22 cellular contexts compared by ENCODE assay signal in genomic region chr4:37245391-37245954, GRCh38. TPM values are rescaled to one million over a fixed set of nuclear protein-coding genes. Genes with fewer than 3 reads are reported as not detected.
DNase-seq lines count a peak whose midpoint lies in the region; ATAC-seq and TF ChIP-seq lines count a peak whose summit lies in the region.
"Had no signal": no experiment of that assay in that cellular context is flagged by ENCODE, and none has a peak within 500 bp of the region (broad histone marks: within the 10 kb centered on the region; RNA-seq: fewer than 3 reads in every experiment).

No MANE protein-coding gene starts in this region.

- H3K9me3 ChIP-seq in HEK293 (ENCODE audit: control insufficient read depth, insufficient read depth, low read depth, low read length), result no peaks in the 10 kb centered on the region
- H3K9me3 ChIP-seq: breast epithelium, upper lobe of left lung had no signal

- POLR2A ChIA-PET in HEK293 (lab: Yijun Ruan, JAX), result no interaction called here

- H3K4me3 Mint-ChIP-seq in endothelial cell (ENCODE audit: unreplicated experiment) (peak overlapping the region; percentile 90), mesothelial cell of epicardium (peak overlapping the region; percentile 50)
- H3K4me3 Mint-ChIP-seq: dendritic cell treated with granulocyte-macrophage colony-stimulating factor and Interleukin-4, amounts not matched to agents 40 ng/mL and 50 ng/mL, for 4 days; natural killer cell treated with Interleukin-12 subunit alpha and Interleukin-12 subunit beta and Interleukin-15 and Interleukin-18, amount 100 ng/mL, for 72 hours; stimulated activated memory B cell treated with anti-CD40 and anti-IgM and Interleukin-4, amounts not matched to agents 10 μg/mL and 1 μg/mL and 100 μg/mL, for 72 hours had no signal

- H3K36me3 Mint-ChIP-seq in endothelial cell (ENCODE audit: low read depth, unreplicated experiment) (no peaks in the 10 kb centered on the region), mesothelial cell of epicardium (no peaks in the 10 kb centered on the region)
- H3K36me3 Mint-ChIP-seq: natural killer cell treated with Interleukin-12 subunit alpha and Interleukin-12 subunit beta and Interleukin-15 and Interleukin-18, amount 100 ng/mL, for 72 hours; stimulated activated memory B cell treated with anti-CD40 and anti-IgM and Interleukin-4, amounts not matched to agents 10 μg/mL and 1 μg/mL and 100 μg/mL, for 72 hours had no signal

- no peaks in the 10 kb centered on the region for H3K4me1 ChIP-seq in HEK293 (ENCODE audit: control insufficient read depth, insufficient read depth, low read length)
- H3K4me1 ChIP-seq: breast epithelium had no signal

- H3K4me1 Mint-ChIP-seq in endothelial cell (ENCODE audit: unreplicated experiment) (peaks cover 8% of the 10 kb centered on the region), mesothelial cell of epicardium (peaks cover 9% of the 10 kb centered on the region)
- H3K4me1 Mint-ChIP-seq: stimulated activated memory B cell treated with anti-CD40 and anti-IgM and Interleukin-4, amounts not matched to agents 10 μg/mL and 1 μg/mL and 100 μg/mL, for 72 hours had no signal

- H3K4me3 ChIP-seq in HEK293 (ENCODE audit: low read depth, low read length), result peak overlapping the region; percentile 41
- H3K4me3 ChIP-seq: GM23248, K562 had no signal

- H3K9me3 Mint-ChIP-seq in endothelial cell (ENCODE audit: unreplicated experiment) (no peaks in the 10 kb centered on the region), mesothelial cell of epicardium (no peaks in the 10 kb centered on the region)
- H3K9me3 Mint-ChIP-seq: activated naive CD4-positive, alpha-beta T cell treated with anti-CD3 and anti-CD28 coated beads, Interleukin-2, amount 50 U/mL, for 72 hours; dendritic cell treated with granulocyte-macrophage colony-stimulating factor and Interleukin-4, amounts not matched to agents 40 ng/mL and 50 ng/mL, for 4 days; natural killer cell treated with Interleukin-12 subunit alpha and Interleukin-12 subunit beta and Interleukin-15 and Interleukin-18, amount 100 ng/mL, for 72 hours; stimulated activated memory B cell treated with anti-CD40 and anti-IgM and Interleukin-4, amounts not matched to agents 10 μg/mL and 1 μg/mL and 100 μg/mL, for 72 hours had no signal

- no peak overlapping the region for H3K27ac ChIP-seq in HEK293 (ENCODE audit: extremely low read depth, low read depth, low read length)
- H3K27ac ChIP-seq: breast epithelium, GM23248, upper lobe of left lung, WERI-Rb-1 had no signal

- H3K27ac Mint-ChIP-seq in endothelial cell (ENCODE audit: unreplicated experiment) (no peak overlapping the region), mesothelial cell of epicardium (no peak overlapping the region)
- H3K27ac Mint-ChIP-seq: activated naive CD4-positive, alpha-beta T cell treated with anti-CD3 and anti-CD28 coated beads, Interleukin-2, amount 50 U/mL, for 72 hours; CD14-positive monocyte; dendritic cell treated with granulocyte-macrophage colony-stimulating factor and Interleukin-4, amounts not matched to agents 40 ng/mL and 50 ng/mL, for 4 days; natural killer cell treated with Interleukin-12 subunit alpha and Interleukin-12 subunit beta and Interleukin-15 and Interleukin-18, amount 100 ng/mL, for 72 hours; stimulated activated memory B cell treated with anti-CD40 and anti-IgM and Interleukin-4, amounts not matched to agents 10 μg/mL and 1 μg/mL and 100 μg/mL, for 72 hours had no signal

- H3K27me3 Mint-ChIP-seq in endothelial cell (ENCODE audit: unreplicated experiment) (peaks cover 22% of the 10 kb centered on the region), mesothelial cell of epicardium (ENCODE audit: low read depth) (peaks cover 97% of the 10 kb centered on the region)

- no peak for ATAC-seq in activated CD4-positive, CD25-positive, alpha-beta regulatory T cell treated with anti-CD3 and anti-CD28 coated beads, Interleukin-2, amount 50 U/mL, for 24 hours
- ATAC-seq: activated naive CD4-positive, alpha-beta T cell treated with anti-CD3 and anti-CD28 coated beads, Interleukin-2, amount 50 U/mL, for 72 hours; K562; natural killer cell treated with Interleukin-12 subunit alpha and Interleukin-12 subunit beta and Interleukin-15 and Interleukin-18, amount 100 ng/mL, for 72 hours; stimulated activated memory B cell treated with anti-CD40 and anti-IgM and Interleukin-4, amounts not matched to agents 10 μg/mL and 1 μg/mL and 100 μg/mL, for 72 hours had no signal

- TF ChIP-seq CTCF in HEK293 (tag by site-specific recombination; IDR thresholded peaks at IDR 0.05) (no peak), endothelial cell (IDR thresholded peaks at IDR 0.05; ENCODE audit: unreplicated experiment) (no peak), mesothelial cell of epicardium (IDR thresholded peaks at IDR 0.05; ENCODE audit: unreplicated experiment) (no peak), GM13976 (IDR thresholded peaks at IDR 0.05; ENCODE audit: borderline replicate concordance, control extremely low read depth, extremely low read depth, insufficient read depth, missing control alignments) (no peak)

- DNase-seq in COLO668 (lab: John Stamatoyannopoulos, UW; ENCODE audit: unreplicated experiment) (peak; percentile 32), endothelial cell (ENCODE audit: low spot score) (peak; percentile 4), mesothelial cell of epicardium (ENCODE audit: low spot score in 2 of 2, unreplicated experiment in 2 of 2) (no peak), GM13976 (ENCODE audit: low spot score) (no peak), glomerular visceral epithelial cell (ENCODE audit: extremely low spot score) (no peak)
- no peak for DNase-seq in activated CD4-positive, alpha-beta T cell treated with anti-CD3 and anti-CD28 coated beads, Interleukin-2, amount 50 U/mL, for 48 hours
- DNase-seq: ACHN, DMS79 treated with DMSO at 0.1 percent for 48 hours, WERI-Rb-1 had no signal

- CTCF ChIA-PET in HEK293 (lab: Yijun Ruan, JAX), result interaction anchor here (0.6 kb wide), 1 partner anchor 80 kb away, joined by 3 read pairs; no protein-coding TSS in a partner anchor

- in situ Hi-C loops in GM13976 (cut with MboI; ENCODE audit: low sequenced_read_pairs, unreplicated experiment), result no loop called here

- H3K36me3 ChIP-seq in HEK293 (ENCODE audit: control insufficient read depth in 2 of 2, insufficient read depth in 1 of 2, low read length in 2 of 2), result no peaks in the 10 kb centered on the region
- H3K36me3 ChIP-seq: breast epithelium, upper lobe of left lung, WERI-Rb-1 had no signal

TF ChIP-seq in HEK293, 187 proteins besides CTCF, POLR2A, EP300 and RAD21:
- TF ChIP-seq ZSCAN16 (tag by site-specific recombination; IDR thresholded peaks at IDR 0.05) (no peak), ZNF133 (tag by site-specific recombination; IDR thresholded peaks at IDR 0.05) (no peak), ZNF211 (tag by site-specific recombination; IDR thresholded peaks at IDR 0.05; ENCODE audit: low read depth) (no peak), ZSCAN30 (tag by site-specific recombination; IDR thresholded peaks at IDR 0.05) (no peak), ZNF391 (tag by site-specific recombination; IDR thresholded peaks at IDR 0.05; ENCODE audit: borderline replicate concordance, low read depth) (no peak)

RNA-seq across cellular contexts. Expression of gene NWD2, which starts 0.9 kb away (rescaled TPM):
- total RNA-seq in endothelial cell (ENCODE audit: unreplicated experiment) (not detected), mesothelial cell of epicardium (0.02 TPM in 2 of 3 replicates, not detected in the other)
- total RNA-seq: activated naive CD4-positive, alpha-beta T cell treated with anti-CD3 and anti-CD28 coated beads, Interleukin-2, amount 50 U/mL, for 72 hours; GM23248; K562; kidney; natural killer cell treated with Interleukin-12 subunit alpha and Interleukin-12 subunit beta and Interleukin-15 and Interleukin-18, amount 100 ng/mL, for 72 hours; T-helper 1 cell treated with Interleukin-12 subunit alpha and Interleukin-12 subunit beta and Interleukin-4 antibody, amounts not matched to agents 30 ng/mL and 1 ng/mL, for 36 hours; upper lobe of left lung had no signal

Comparison
In these comparisons a context has a peak if more than half of its experiments do, and no peak if none do; other contexts are left out.
1. DNase-seq: peak in COLO668 (single experiment) and endothelial cell (single experiment); none in mesothelial cell of epicardium (0 of 2), GM13976 (single experiment), glomerular visceral epithelial cell (single experiment) and activated CD4-positive, alpha-beta T cell treated with anti-CD3 and anti-CD28 coated beads, Interleukin-2, amount 50 U/mL, for 48 hours (0 of 2).